18 cellular contexts compared by ENCODE assay signal in the genomic region with DNA sequence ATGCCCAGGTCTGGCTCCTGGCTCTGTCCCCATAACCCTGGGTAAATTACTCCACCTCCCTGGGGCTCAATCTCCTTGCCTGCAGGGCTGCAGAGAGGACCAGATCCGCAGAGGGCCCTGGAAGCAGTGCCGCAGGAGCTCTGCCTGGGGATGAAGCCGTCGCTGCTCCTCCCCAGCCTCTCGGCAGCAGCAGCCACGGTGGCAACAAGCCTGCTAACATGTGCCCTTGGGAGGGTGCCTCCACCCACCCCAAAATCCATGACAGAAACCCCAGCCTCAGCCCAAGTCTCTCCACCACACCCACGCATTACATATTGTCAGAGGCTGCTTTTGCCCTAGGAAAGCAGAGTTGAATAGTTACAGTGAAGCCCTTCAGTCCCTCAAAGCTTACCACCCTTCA.
DNase-seq lines count a peak whose midpoint lies in the region; ATAC-seq, FAIRE-seq and TF ChIP-seq lines count a peak whose summit lies in the region.
"Had no signal": no experiment of that assay in that cellular context is flagged by ENCODE, and none has a peak within 500 bp of the region (broad histone marks: within the 10 kb centered on the region; RNA-seq: fewer than 3 reads in every experiment).

No MANE protein-coding gene starts in this region.

- H4K20me1 ChIP-seq in GM23338 (replicated peaks; ENCODE audit: insufficient read depth) (no peaks in the 10 kb centered on the region), keratinocyte (ENCODE audit: control insufficient read depth, extremely low read depth, insufficient read depth, low read length) (no peaks in the 10 kb centered on the region)

- peaks cover 10% of the 10 kb centered on the region for H3K4me1 Mint-ChIP-seq in GM23338
- H3K4me1 Mint-ChIP-seq in effector memory CD8-positive, alpha-beta T cell (ENCODE audit: low read depth in 2 of 2): no peaks in the 10 kb centered on the region
- H3K4me1 Mint-ChIP-seq: CD4-positive, alpha-beta memory T cell; IgD-negative memory B cell had no signal

- no peak for TF ChIP-seq POLR2A in sigmoid colon (IDR thresholded peaks at IDR 0.05)

- no peaks in the 10 kb centered on the region; the same call in 2 of the 3 replicates for H3K9me3 Mint-ChIP-seq in GM23338
- H3K9me3 Mint-ChIP-seq in effector memory CD8-positive, alpha-beta T cell: no peaks in the 10 kb centered on the region
- H3K9me3 Mint-ChIP-seq: CD4-positive, alpha-beta memory T cell; IgD-negative memory B cell had no signal

- no peaks in the 10 kb centered on the region for H3K27me3 ChIP-seq in GM23338 (ENCODE audit: insufficient read depth)
- no peaks in the 10 kb centered on the region for H3K27me3 ChIP-seq in keratinocyte (ENCODE audit: control insufficient read depth, extremely low read depth, insufficient read depth, low read length)
- H3K27me3 ChIP-seq in sigmoid colon: no peaks in the 10 kb centered on the region
- H3K27me3 ChIP-seq: BE2C had no signal

- no peak for FAIRE-seq in keratinocyte (lab: Jason Lieb, UNC)
- peak; percentile 77 for FAIRE-seq in urothelium cell line (lab: Jason Lieb, UNC)
- FAIRE-seq: A204.1, G401.6, GM12892 had no signal

- 86 to 93% methylated on average over 7 of the region's 7 CpGs for WGBS in sigmoid colon, 2 donors

- no peaks in the 10 kb centered on the region for H3K79me2 ChIP-seq in GM23338 (replicated peaks; ENCODE audit: insufficient read depth)
- no peaks in the 10 kb centered on the region for H3K79me2 ChIP-seq in keratinocyte (ENCODE audit: control insufficient read depth, insufficient read depth, low read length)

- H3F3A ChIP-seq in GM23338 (replicated peaks; ENCODE audit: low read depth): no peaks in the 10 kb centered on the region

- POLR2A ChIA-PET in RWPE1 (lab: Yijun Ruan, JAX; ENCODE audit: low non-redundant PET): no interaction called here

- H3K4me1 ChIP-seq in GM23338 (ENCODE audit: insufficient read depth): no peaks in the 10 kb centered on the region
- H3K4me1 ChIP-seq in keratinocyte (ENCODE audit: control insufficient read depth, extremely low read depth, insufficient read depth, low read length): peaks cover 9% of the 10 kb centered on the region
- H3K4me1 ChIP-seq in sigmoid colon: peaks cover 0 to under 1% (median 0%) of the 10 kb centered on the region in 4 donors
- H3K4me1 ChIP-seq: BE2C had no signal

- H3K27ac ChIP-seq in GM23338 (ENCODE audit: low read depth) (no peak overlapping the region), RWPE1 (peak overlapping the region; percentile 87), keratinocyte (ENCODE audit: control insufficient read depth, insufficient read depth, low read length) (no peak overlapping the region), sigmoid colon (no peak overlapping the region)
- H3K27ac ChIP-seq: C4-2B had no signal

- H3K9ac ChIP-seq in keratinocyte (ENCODE audit: control insufficient read depth, extremely low read depth, insufficient read depth, low read length): no peak overlapping the region

- no peak for TF ChIP-seq EP300 in sigmoid colon (IDR thresholded peaks at IDR 0.05)

- no peak overlapping the region for H2AFZ ChIP-seq in GM23338
- H2AFZ ChIP-seq in keratinocyte (ENCODE audit: control insufficient read depth, low read length): peak overlapping the region; percentile 28

- H3K9me2 ChIP-seq in GM23338 (ENCODE audit: insufficient read depth): no peaks in the 10 kb centered on the region

- no peak overlapping the region for H3K4me3 Mint-ChIP-seq in GM23338
- H3K4me3 Mint-ChIP-seq in effector memory CD8-positive, alpha-beta T cell: no peak overlapping the region
- H3K4me3 Mint-ChIP-seq: CD4-positive, alpha-beta memory T cell; IgD-negative memory B cell had no signal

- H3K4me2 ChIP-seq in GM23338: no peak overlapping the region
- no peak overlapping the region for H3K4me2 ChIP-seq in keratinocyte (ENCODE audit: control insufficient read depth, extremely low read depth, insufficient read depth, low read depth, low read length)

- H3K27me3 Mint-ChIP-seq in GM23338 (ENCODE audit: insufficient read depth, low read depth, poor library complexity): peaks cover 10% of the 10 kb centered on the region
- peaks cover 0 to 16% of the 10 kb centered on the region in 2 donors for H3K27me3 Mint-ChIP-seq in effector memory CD8-positive, alpha-beta T cell
- H3K27me3 Mint-ChIP-seq: CD4-positive, alpha-beta memory T cell; IgD-negative memory B cell had no signal

- H3K36me3 ChIP-seq in GM23338 (ENCODE audit: insufficient read depth): no peaks in the 10 kb centered on the region
- H3K36me3 ChIP-seq in keratinocyte (ENCODE audit: control insufficient read depth in 2 of 2, extremely low read depth in 1 of 2, insufficient read depth in 2 of 2, low read length in 2 of 2): no peaks in the 10 kb centered on the region
- H3K36me3 ChIP-seq in sigmoid colon: no peaks in the 10 kb centered on the region
- H3K36me3 ChIP-seq: BE2C had no signal

- dilution Hi-C loops in keratinocyte (cut with MboI; ENCODE audit: extremely low pct_ligation_motif_present, low sequenced_read_pairs): no loop called here

- peak; percentile 20; the same call in 2 of the 3 replicates for ATAC-seq in GM23338
- no peak for ATAC-seq in effector memory CD8-positive, alpha-beta T cell (replicated peaks)
- ATAC-seq: HCT116 had no signal

- H3K36me3 Mint-ChIP-seq in GM23338 (ENCODE audit: low read depth): no peaks in the 10 kb centered on the region
- H3K36me3 Mint-ChIP-seq in effector memory CD8-positive, alpha-beta T cell (ENCODE audit: insufficient read depth): no peaks in the 10 kb centered on the region
- H3K36me3 Mint-ChIP-seq: CD4-positive, alpha-beta memory T cell; IgD-negative memory B cell had no signal

- TF ChIP-seq CTCF in GM23338 (conservative IDR thresholded peaks at IDR 0.05; ENCODE audit: low read depth in 2 of 2) (no peak), RWPE1 (conservative IDR thresholded peaks at IDR 0.05; ENCODE audit: low read depth) (no peak), keratinocyte (optimal IDR thresholded peaks at IDR 0.05 in 1 of 3, IDR thresholded peaks at IDR 0.05 in 1 of 3, conservative IDR thresholded peaks at IDR 0.05 in 1 of 3; ENCODE audit: extremely low read depth in 1 of 3, insufficient read depth in 2 of 3, low read length in 3 of 3) (no peak), sigmoid colon (IDR thresholded peaks at IDR 0.05) (no peak)

- no peak overlapping the region for H3K4me3 ChIP-seq in GM23338
- H3K4me3 ChIP-seq in keratinocyte (ENCODE audit: control insufficient read depth in 2 of 3, extremely low read depth in 1 of 3, insufficient read depth in 2 of 3, low read depth in 1 of 3, low read length in 3 of 3): no peak overlapping the region
- H3K4me3 ChIP-seq in sigmoid colon: no peak overlapping the region

- DNase-seq in GM23338 (ENCODE audit: low spot score): no peak
- no peak for DNase-seq in RWPE1 (ENCODE audit: low spot score)
- no peak for DNase-seq in keratinocyte (ENCODE audit: low read depth, low spot score)
- DNase-seq in urothelium cell line (ENCODE audit: low spot score): no peak
- no peak for DNase-seq in sigmoid colon
- no peak for DNase-seq in HPDE6-E6E7 (ENCODE audit: extremely low spot score)
- no peak for DNase-seq in effector memory CD8-positive, alpha-beta T cell
- DNase-seq: BE2C; CD4-positive, alpha-beta memory T cell; DMS153; DMS79 treated with DMSO at 0.1 percent for 48 hours; EL had no signal

- CTCF ChIA-PET in RWPE1 (lab: Yijun Ruan, JAX): no interaction called here

- H3K9me3 ChIP-seq in keratinocyte (ENCODE audit: control insufficient read depth, low read depth, low read length) (peaks cover 5% of the 10 kb centered on the region), sigmoid colon (no peaks in the 10 kb centered on the region)
- H3K9me3 ChIP-seq: BE2C had no signal

- H3K27ac Mint-ChIP-seq in GM23338: no peak overlapping the region
- H3K27ac Mint-ChIP-seq in effector memory CD8-positive, alpha-beta T cell: no peak overlapping the region
- H3K27ac Mint-ChIP-seq: CD4-positive, alpha-beta memory T cell; IgD-negative memory B cell had no signal

- intact Hi-C loops in sigmoid colon (cut with DNase I): no loop called here

- H3K9me1 ChIP-seq in keratinocyte (ENCODE audit: control insufficient read depth, extremely low read depth, insufficient read depth, low read length): no peaks in the 10 kb centered on the region

TF ChIP-seq in GM23338, 12 proteins besides CTCF, POLR2A, EP300 and RAD21 (continues in another document):
- TF ChIP-seq STAT1 (IDR thresholded peaks at IDR 0.05; ENCODE audit: unreplicated experiment) (no peak), NANOG (IDR thresholded peaks at IDR 0.05; ENCODE audit: borderline replicate concordance) (no peak)
